In the genomic region with DNA sequence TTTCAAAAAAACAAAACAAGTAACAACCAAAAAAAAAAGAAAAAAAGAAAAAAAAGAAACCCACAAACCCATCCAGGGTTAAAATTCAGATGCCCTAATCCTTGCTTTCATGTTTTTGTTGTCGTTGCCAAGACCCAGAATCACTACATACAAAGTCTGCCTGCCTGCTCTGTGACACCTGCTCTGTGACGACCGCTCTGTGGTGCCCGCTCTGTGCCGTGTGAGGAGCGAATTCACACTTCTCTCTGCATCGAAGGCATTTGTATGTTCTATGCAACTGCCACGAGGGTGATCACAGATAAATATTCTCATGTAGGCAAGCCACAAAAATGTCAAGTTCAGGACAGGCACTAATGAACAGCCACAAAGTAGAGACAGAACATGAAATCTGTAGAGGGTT, we compare ENCODE assay signal across 2 cellular contexts.
TF ChIP-seq lines count a peak whose summit lies in the region.

No MANE protein-coding gene starts in this region.

TF ChIP-seq in WTC11, 78 proteins besides CTCF, POLR2A, EP300 and RAD21 (continued from another document):
- TF ChIP-seq, protein P1, sequence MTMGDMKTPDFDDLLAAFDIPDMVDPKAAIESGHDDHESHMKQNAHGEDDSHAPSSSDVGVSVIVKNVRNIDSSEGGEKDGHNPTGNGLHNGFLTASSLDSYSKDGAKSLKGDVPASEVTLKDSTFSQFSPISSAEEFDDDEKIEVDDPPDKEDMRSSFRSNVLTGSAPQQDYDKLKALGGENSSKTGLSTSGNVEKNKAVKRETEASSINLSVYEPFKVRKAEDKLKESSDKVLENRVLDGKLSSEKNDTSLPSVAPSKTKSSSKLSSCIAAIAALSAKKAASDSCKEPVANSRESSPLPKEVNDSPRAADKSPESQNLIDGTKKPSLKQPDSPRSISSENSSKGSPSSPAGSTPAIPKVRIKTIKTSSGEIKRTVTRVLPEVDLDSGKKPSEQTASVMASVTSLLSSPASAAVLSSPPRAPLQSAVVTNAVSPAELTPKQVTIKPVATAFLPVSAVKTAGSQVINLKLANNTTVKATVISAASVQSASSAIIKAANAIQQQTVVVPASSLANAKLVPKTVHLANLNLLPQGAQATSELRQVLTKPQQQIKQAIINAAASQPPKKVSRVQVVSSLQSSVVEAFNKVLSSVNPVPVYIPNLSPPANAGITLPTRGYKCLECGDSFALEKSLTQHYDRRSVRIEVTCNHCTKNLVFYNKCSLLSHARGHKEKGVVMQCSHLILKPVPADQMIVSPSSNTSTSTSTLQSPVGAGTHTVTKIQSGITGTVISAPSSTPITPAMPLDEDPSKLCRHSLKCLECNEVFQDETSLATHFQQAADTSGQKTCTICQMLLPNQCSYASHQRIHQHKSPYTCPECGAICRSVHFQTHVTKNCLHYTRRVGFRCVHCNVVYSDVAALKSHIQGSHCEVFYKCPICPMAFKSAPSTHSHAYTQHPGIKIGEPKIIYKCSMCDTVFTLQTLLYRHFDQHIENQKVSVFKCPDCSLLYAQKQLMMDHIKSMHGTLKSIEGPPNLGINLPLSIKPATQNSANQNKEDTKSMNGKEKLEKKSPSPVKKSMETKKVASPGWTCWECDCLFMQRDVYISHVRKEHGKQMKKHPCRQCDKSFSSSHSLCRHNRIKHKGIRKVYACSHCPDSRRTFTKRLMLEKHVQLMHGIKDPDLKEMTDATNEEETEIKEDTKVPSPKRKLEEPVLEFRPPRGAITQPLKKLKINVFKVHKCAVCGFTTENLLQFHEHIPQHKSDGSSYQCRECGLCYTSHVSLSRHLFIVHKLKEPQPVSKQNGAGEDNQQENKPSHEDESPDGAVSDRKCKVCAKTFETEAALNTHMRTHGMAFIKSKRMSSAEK (CRISPR knock-in tag; IDR thresholded peaks at IDR 0.05; ENCODE audit: borderline replicate concordance): no peak
TF ChIP-seq in WTC11: peak in this region for 0.

TF ChIP-seq in GM23338, 12 proteins besides CTCF, POLR2A, EP300 and RAD21 (continued from another document):
- TF ChIP-seq ZNF462 (CRISPR knock-in tag; IDR thresholded peaks at IDR 0.05): no peak
- TF ChIP-seq, protein P2, sequence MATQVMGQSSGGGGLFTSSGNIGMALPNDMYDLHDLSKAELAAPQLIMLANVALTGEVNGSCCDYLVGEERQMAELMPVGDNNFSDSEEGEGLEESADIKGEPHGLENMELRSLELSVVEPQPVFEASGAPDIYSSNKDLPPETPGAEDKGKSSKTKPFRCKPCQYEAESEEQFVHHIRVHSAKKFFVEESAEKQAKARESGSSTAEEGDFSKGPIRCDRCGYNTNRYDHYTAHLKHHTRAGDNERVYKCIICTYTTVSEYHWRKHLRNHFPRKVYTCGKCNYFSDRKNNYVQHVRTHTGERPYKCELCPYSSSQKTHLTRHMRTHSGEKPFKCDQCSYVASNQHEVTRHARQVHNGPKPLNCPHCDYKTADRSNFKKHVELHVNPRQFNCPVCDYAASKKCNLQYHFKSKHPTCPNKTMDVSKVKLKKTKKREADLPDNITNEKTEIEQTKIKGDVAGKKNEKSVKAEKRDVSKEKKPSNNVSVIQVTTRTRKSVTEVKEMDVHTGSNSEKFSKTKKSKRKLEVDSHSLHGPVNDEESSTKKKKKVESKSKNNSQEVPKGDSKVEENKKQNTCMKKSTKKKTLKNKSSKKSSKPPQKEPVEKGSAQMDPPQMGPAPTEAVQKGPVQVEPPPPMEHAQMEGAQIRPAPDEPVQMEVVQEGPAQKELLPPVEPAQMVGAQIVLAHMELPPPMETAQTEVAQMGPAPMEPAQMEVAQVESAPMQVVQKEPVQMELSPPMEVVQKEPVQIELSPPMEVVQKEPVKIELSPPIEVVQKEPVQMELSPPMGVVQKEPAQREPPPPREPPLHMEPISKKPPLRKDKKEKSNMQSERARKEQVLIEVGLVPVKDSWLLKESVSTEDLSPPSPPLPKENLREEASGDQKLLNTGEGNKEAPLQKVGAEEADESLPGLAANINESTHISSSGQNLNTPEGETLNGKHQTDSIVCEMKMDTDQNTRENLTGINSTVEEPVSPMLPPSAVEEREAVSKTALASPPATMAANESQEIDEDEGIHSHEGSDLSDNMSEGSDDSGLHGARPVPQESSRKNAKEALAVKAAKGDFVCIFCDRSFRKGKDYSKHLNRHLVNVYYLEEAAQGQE (IDR thresholded peaks at IDR 0.05; ENCODE audit: unreplicated experiment): no peak
- TF ChIP-seq STAT1 (IDR thresholded peaks at IDR 0.05; ENCODE audit: unreplicated experiment): no peak
